Comparison of ENCODE assay signal across 14 cellular contexts in genomic region chr10:121669010-121669366, GRCh38.
DNase-seq lines count a peak whose midpoint lies in the region; ATAC-seq, FAIRE-seq and TF ChIP-seq lines count a peak whose summit lies in the region.
"Had no signal": no experiment of that assay in that cellular context is flagged by ENCODE, and none has a peak within 500 bp of the region (broad histone marks: within the 10 kb centered on the region; RNA-seq: fewer than 3 reads in every experiment).

No MANE protein-coding gene starts in this region.

- no peak overlapping the region for H4K91ac ChIP-seq in H9 (ENCODE audit: insufficient read length, low read depth, low read length)

- no peak overlapping the region for H2BK20ac ChIP-seq in H9 (ENCODE audit: low read depth, low read length, poor library complexity, severe bottlenecking)

- no peak overlapping the region for H4K5ac ChIP-seq in H9 (ENCODE audit: insufficient read length, low read depth, low read length)

- no peak overlapping the region for H3K4ac ChIP-seq in H9 (ENCODE audit: low read depth, low read length)

- no peak overlapping the region for H3K18ac ChIP-seq in H9 (ENCODE audit: insufficient read length, low read depth, low read length)

- peaks cover 4% of the 10 kb centered on the region for H3K27me3 Mint-ChIP-seq in H9 (ENCODE audit: low read depth)
- peaks cover 16% of the 10 kb centered on the region for H3K27me3 Mint-ChIP-seq in T-helper 17 cell

- H4K8ac ChIP-seq in H9 (replicated peaks; ENCODE audit: insufficient read length, low read depth, low read length): no peak overlapping the region

- H3K9me3 ChIP-seq in H9 (ENCODE audit: control insufficient read depth, low read depth, low read length) (no peaks in the 10 kb centered on the region), keratinocyte (ENCODE audit: control insufficient read depth, low read depth, low read length) (no peaks in the 10 kb centered on the region), sigmoid colon (no peaks in the 10 kb centered on the region), T-helper 17 cell (ENCODE audit: control insufficient read depth, low read length, poor library complexity, severe bottlenecking) (no peaks in the 10 kb centered on the region)

- H2AFZ ChIP-seq in H9 (ENCODE audit: low read length) (no peak overlapping the region), keratinocyte (ENCODE audit: control insufficient read depth, low read length) (peak overlapping the region; percentile 74)

- no peaks in the 10 kb centered on the region for H3K9me1 ChIP-seq in keratinocyte (ENCODE audit: control insufficient read depth, extremely low read depth, insufficient read depth, low read length)

- H3K9ac ChIP-seq in H9 (ENCODE audit: extremely low read depth, insufficient read length, low read length) (no peak overlapping the region), keratinocyte (ENCODE audit: control insufficient read depth, extremely low read depth, insufficient read depth, low read length) (no peak overlapping the region)

- peak; percentile 52 for FAIRE-seq in keratinocyte (lab: Jason Lieb, UNC)
- FAIRE-seq: K562 had no signal

- no peaks in the 10 kb centered on the region for H3K27me3 ChIP-seq in H9 (ENCODE audit: insufficient read depth, low read length)
- H3K27me3 ChIP-seq in keratinocyte (ENCODE audit: control insufficient read depth, extremely low read depth, insufficient read depth, low read length): no peaks in the 10 kb centered on the region
- no peaks in the 10 kb centered on the region for H3K27me3 ChIP-seq in sigmoid colon

- H3K36me3 ChIP-seq in keratinocyte (ENCODE audit: control insufficient read depth in 2 of 2, extremely low read depth in 1 of 2, insufficient read depth in 2 of 2, low read length in 2 of 2) (no peaks in the 10 kb centered on the region), sigmoid colon (no peaks in the 10 kb centered on the region)

- H3T11ph ChIP-seq in H9 (ENCODE audit: low read length): no peak overlapping the region

- H3K36me3 Mint-ChIP-seq in H9 (ENCODE audit: insufficient read depth in 1 of 3, low read depth in 3 of 3): peaks cover 0 to 9% (median 0%) of the 10 kb centered on the region in 3 experiments; a peak in 3 of 7 replicates
- peaks cover 3% of the 10 kb centered on the region for H3K36me3 Mint-ChIP-seq in T-helper 17 cell (ENCODE audit: low read depth)
- H3K36me3 Mint-ChIP-seq: stimulated activated memory B cell treated with anti-CD40 and anti-IgM and Interleukin-4, amounts not matched to agents 10 μg/mL and 1 μg/mL and 100 μg/mL, for 72 hours had no signal

- H3K9me3 Mint-ChIP-seq in H9: peaks cover 8 to 9% of the 10 kb centered on the region in 2 experiments; a peak in 3 of 5 replicates
- H3K9me3 Mint-ChIP-seq: T-helper 2 cell treated with Interferon-gamma antibody and Interleukin-4, amounts not matched to agents 5 μg/mL and 100 μg/mL, for 36 hours had no signal

- H3K4me2 ChIP-seq in H9 (ENCODE audit: insufficient read depth, insufficient read length, low read length) (peak overlapping the region; percentile 8), keratinocyte (ENCODE audit: control insufficient read depth, extremely low read depth, insufficient read depth, low read depth, low read length) (peak overlapping the region; percentile 38)

- no peak for TF ChIP-seq EP300 in sigmoid colon (IDR thresholded peaks at IDR 0.05)

- H2AK5ac ChIP-seq in H9 (ENCODE audit: insufficient read length, low read length): no peak overlapping the region

- H3K4me3 Mint-ChIP-seq in H9 (no peak overlapping the region), T-helper 17 cell (no peak overlapping the region)
- H3K4me3 Mint-ChIP-seq: activated CD4-positive, alpha-beta T cell treated with anti-CD3 and anti-CD28 coated beads for 36 hours; stimulated activated memory B cell treated with anti-CD40 and anti-IgM and Interleukin-4, amounts not matched to agents 10 μg/mL and 1 μg/mL and 100 μg/mL, for 72 hours; T-helper 2 cell treated with Interferon-gamma antibody and Interleukin-4, amounts not matched to agents 5 μg/mL and 100 μg/mL, for 36 hours had no signal

- no peak overlapping the region for H3K27ac ChIP-seq in H9 (ENCODE audit: insufficient read length, low read depth, low read length)
- H3K27ac ChIP-seq in VCaP: peak overlapping the region; percentile 30
- H3K27ac ChIP-seq in keratinocyte (ENCODE audit: control insufficient read depth, insufficient read depth, low read length): no peak overlapping the region
- H3K27ac ChIP-seq in sigmoid colon: peak overlapping the region; percentile 83 to 91 (median 90)

- TF ChIP-seq CTCF in H9 (conservative IDR thresholded peaks at IDR 0.05): no peak
- TF ChIP-seq CTCF in VCaP (conservative IDR thresholded peaks at IDR 0.05): no peak
- TF ChIP-seq CTCF in keratinocyte (optimal IDR thresholded peaks at IDR 0.05 in 1 of 3, IDR thresholded peaks at IDR 0.05 in 1 of 3, conservative IDR thresholded peaks at IDR 0.05 in 1 of 3; ENCODE audit: extremely low read depth in 1 of 3, insufficient read depth in 2 of 3, low read length in 3 of 3): no peak
- no peak for TF ChIP-seq CTCF in sigmoid colon (IDR thresholded peaks at IDR 0.05)

- H2BK12ac ChIP-seq in H9 (ENCODE audit: insufficient read length, low read depth, low read length): no peak overlapping the region

- H3K56ac ChIP-seq in H9 (ENCODE audit: insufficient read length, low read depth, low read length): no peak overlapping the region

- no peaks in the 10 kb centered on the region for H3K79me2 ChIP-seq in H9 (ENCODE audit: insufficient read depth, low read length)
- no peaks in the 10 kb centered on the region for H3K79me2 ChIP-seq in keratinocyte (ENCODE audit: control insufficient read depth, insufficient read depth, low read length)

- ATAC-seq in T-helper 17 cell: no peak
- ATAC-seq: activated CD4-positive, alpha-beta T cell treated with anti-CD3 and anti-CD28 coated beads for 36 hours; K562; stimulated activated memory B cell treated with anti-CD40 and anti-IgM and Interleukin-4, amounts not matched to agents 10 μg/mL and 1 μg/mL and 100 μg/mL, for 72 hours had no signal

- no peak overlapping the region for H2BK120ac ChIP-seq in H9 (ENCODE audit: low read depth, low read length, poor library complexity, severe bottlenecking)

- no peak overlapping the region for H2BK15ac ChIP-seq in H9 (ENCODE audit: low read depth, low read length)

- H3K4me1 Mint-ChIP-seq in H9 (peaks cover 28 to 33% of the 10 kb centered on the region in 2 experiments), T-helper 17 cell (no peaks in the 10 kb centered on the region)
- H3K4me1 Mint-ChIP-seq: activated CD4-positive, alpha-beta T cell treated with anti-CD3 and anti-CD28 coated beads for 36 hours; stimulated activated memory B cell treated with anti-CD40 and anti-IgM and Interleukin-4, amounts not matched to agents 10 μg/mL and 1 μg/mL and 100 μg/mL, for 72 hours had no signal

- no peak for TF ChIP-seq POLR2A in sigmoid colon (IDR thresholded peaks at IDR 0.05)

- no peaks in the 10 kb centered on the region for H3K79me1 ChIP-seq in H9 (ENCODE audit: insufficient read depth, low read depth, low read length, poor library complexity, severe bottlenecking)

- H3K4me3 ChIP-seq in keratinocyte (ENCODE audit: control insufficient read depth in 2 of 3, extremely low read depth in 1 of 3, insufficient read depth in 2 of 3, low read depth in 1 of 3, low read length in 3 of 3) (no peak overlapping the region), sigmoid colon (peak overlapping the region in 1 of 4 donors; percentile 18)
- H3K4me3 ChIP-seq: K562 had no signal

- peak overlapping the region in 1 of 3 experiments; percentile 74; a peak in 2 of 7 replicates for H3K27ac Mint-ChIP-seq in H9
- H3K27ac Mint-ChIP-seq in T-helper 17 cell: no peak overlapping the region
- H3K27ac Mint-ChIP-seq: activated CD4-positive, alpha-beta T cell treated with anti-CD3 and anti-CD28 coated beads for 36 hours; stimulated activated memory B cell treated with anti-CD40 and anti-IgM and Interleukin-4, amounts not matched to agents 10 μg/mL and 1 μg/mL and 100 μg/mL, for 72 hours; T-helper 2 cell treated with Interferon-gamma antibody and Interleukin-4, amounts not matched to agents 5 μg/mL and 100 μg/mL, for 36 hours had no signal

- WGBS in H9 (ENCODE audit: extremely low coverage, insufficient read length, low lambda C conversion rate): no CpG with 5 or more reads among the region's 7 CpGs
- WGBS in sigmoid colon, 2 donors: 52 to 58% methylated on average over 7 of the region's 7 CpGs

- dilution Hi-C loops in keratinocyte (cut with MboI; ENCODE audit: extremely low pct_ligation_motif_present, low sequenced_read_pairs): no loop called here

- H3K14ac ChIP-seq in H9 (ENCODE audit: insufficient read depth, low read length): no peak overlapping the region

- peaks cover 2% of the 10 kb centered on the region; the same call in 1 of the 2 replicates for H3K4me1 ChIP-seq in H9 (ENCODE audit: insufficient read depth, low read length)
- H3K4me1 ChIP-seq in keratinocyte (ENCODE audit: control insufficient read depth, extremely low read depth, insufficient read depth, low read length): peaks cover 15% of the 10 kb centered on the region
- peaks cover 0 to 25% (median 19%) of the 10 kb centered on the region in 4 donors for H3K4me1 ChIP-seq in sigmoid colon

- H2BK5ac ChIP-seq in H9 (ENCODE audit: insufficient read length, low read length): no peak overlapping the region

- H3K23ac ChIP-seq in H9 (ENCODE audit: insufficient read length, low read depth, low read length): no peak overlapping the region

- no peaks in the 10 kb centered on the region for H3K23me2 ChIP-seq in H9 (ENCODE audit: insufficient read length, low read depth, low read length, poor library complexity, severe bottlenecking)

- DNase-seq in H9: no peak
- DNase-seq in keratinocyte (ENCODE audit: low read depth, low spot score): no peak
- no peak for DNase-seq in sigmoid colon
- DNase-seq in AG08396 (ENCODE audit: low spot score): no peak
- no peak for DNase-seq in GF-D8 (lab: John Stamatoyannopoulos, UW)
- no peak for DNase-seq in T-helper 17 cell
- DNase-seq in putamen (ENCODE audit: low spot score): no peak
- DNase-seq: activated CD4-positive, alpha-beta T cell treated with anti-CD3 and anti-CD28 coated beads for 36 hours; activated naive CD4-positive, alpha-beta T cell treated with anti-CD3 and anti-CD28 coated beads, Interleukin-2, amount 50 U/mL, for 16 hours; effector CD4-positive, alpha-beta T cell had no signal

- intact Hi-C loops in sigmoid colon (cut with DNase I): no loop called here

- H4K20me1 ChIP-seq in H9 (ENCODE audit: control insufficient read depth, insufficient read depth, insufficient read length): no peaks in the 10 kb centered on the region
- no peaks in the 10 kb centered on the region for H4K20me1 ChIP-seq in keratinocyte (ENCODE audit: control insufficient read depth, extremely low read depth, insufficient read depth, low read length)

Comparison
In these comparisons a context has a peak if more than half of its experiments do, and no peak if none do; other contexts are left out.
1. H3K27ac ChIP-seq: peak in VCaP (single experiment) and sigmoid colon (4 of 4); none in H9 (single experiment) and keratinocyte (single experiment).